10 cellular contexts compared by ENCODE assay signal in genomic region chr1:18120638-18121037, GRCh38. TPM values are rescaled to one million over a fixed set of nuclear protein-coding genes. Genes with fewer than 3 reads are reported as not detected.
"Had no signal": no experiment of that assay in that cellular context is flagged by ENCODE, and none has a peak within 500 bp of the region (broad histone marks: within the 10 kb centered on the region; RNA-seq: fewer than 3 reads in every experiment).

No MANE protein-coding gene starts in this region.

- H3K9ac ChIP-seq: GM23248 had no signal

- H3K4me3 ChIP-seq: GM23248, K562 had no signal

- H3K27ac ChIP-seq: GM23248 had no signal

- ATAC-seq: K562 had no signal

- FAIRE-seq: HTR-8/SVneo, K562 had no signal

- DNase-seq: GM23248, H7, HCEC 1CT, IMR-90, Kasumi-1, KG1 had no signal

- H2AFZ ChIP-seq: GM23248 had no signal

RNA-seq across cellular contexts. Expression of gene IGSF21, which starts 13.0 kb away (rescaled TPM):
- total RNA-seq: GM23248, H4, HT-29, IMR-90, K562 had no signal
- polyA plus RNA-seq: GM23248, IMR-90, K562 had no signal
